ENCODE assay signal across 20 cellular contexts in genomic region chr11:133809525-133810178, GRCh38. TPM values are rescaled to one million over a fixed set of nuclear protein-coding genes. Genes with fewer than 3 reads are reported as not detected.
DNase-seq lines count a peak whose midpoint lies in the region; ATAC-seq and TF ChIP-seq lines count a peak whose summit lies in the region.
"Had no signal": no experiment of that assay in that cellular context is flagged by ENCODE, and none has a peak within 500 bp of the region (broad histone marks: within the 10 kb centered on the region; RNA-seq: fewer than 3 reads in every experiment).

No MANE protein-coding gene starts in this region.

- peak overlapping the region; percentile 19 for H3K4me2 ChIP-seq in GM23338

- peak; percentile 75 for ATAC-seq in GM23338
- ATAC-seq in RWPE2 (ENCODE audit: low read depth) = 0 out of 3 replicates have a peak, but pooled peaks have one; percentile 14
- peak in 3 of 4 donors; percentile 55 to 80 (median 69) for ATAC-seq in heart left ventricle
- no peak for ATAC-seq in GM21786 (IDR thresholded peaks at IDR 0.05; ENCODE audit: unreplicated experiment)
- ATAC-seq in HG03095 (IDR thresholded peaks at IDR 0.05; ENCODE audit: unreplicated experiment) = no peak
- ATAC-seq: activated CD4-positive, alpha-beta T cell treated with anti-CD3 and anti-CD28 coated beads for 36 hours; body of pancreas; natural killer cell treated with Interleukin-12 subunit alpha and Interleukin-12 subunit beta and Interleukin-15 and Interleukin-18, amount 100 ng/mL, for 72 hours had no signal

- no peaks in the 10 kb centered on the region for H3K27me3 ChIP-seq in GM23338 (ENCODE audit: insufficient read depth)
- H3K27me3 ChIP-seq in RWPE2 (ENCODE audit: insufficient read depth, poor library complexity, severe bottlenecking) = peaks cover 19% of the 10 kb centered on the region
- H3K27me3 ChIP-seq in heart left ventricle = peaks cover 0 to 31% (median 2%) of the 10 kb centered on the region in 9 donors

- no peaks in the 10 kb centered on the region for H4K20me1 ChIP-seq in GM23338 (replicated peaks; ENCODE audit: insufficient read depth)

- H3K36me3 ChIP-seq in GM23338 (ENCODE audit: insufficient read depth) = no peaks in the 10 kb centered on the region
- H3K36me3 ChIP-seq in RWPE2 (ENCODE audit: low read depth) = no peaks in the 10 kb centered on the region
- no peaks in the 10 kb centered on the region for H3K36me3 ChIP-seq in heart left ventricle
- H3K36me3 ChIP-seq: MG63 had no signal

- H3K9me2 ChIP-seq in GM23338 (ENCODE audit: insufficient read depth) = peaks cover 7% of the 10 kb centered on the region; the same call in 1 of the 2 replicates

- WGBS in heart left ventricle, 4 donors = 34 to 51% (median 39%) methylated on average over 19 of the region's 19 CpGs

- H3F3A ChIP-seq in GM23338 (replicated peaks; ENCODE audit: low read depth) = no peaks in the 10 kb centered on the region

- H3K9me3 ChIP-seq in RWPE2 (ENCODE audit: severe bottlenecking) = no peaks in the 10 kb centered on the region
- no peaks in the 10 kb centered on the region for H3K9me3 ChIP-seq in heart left ventricle
- H3K9me3 ChIP-seq: body of pancreas, MG63 had no signal

- H3K9me3 Mint-ChIP-seq in GM23338 (no peaks in the 10 kb centered on the region), progenitor cell of endocrine pancreas (ENCODE audit: low read depth) (no peaks in the 10 kb centered on the region)
- H3K9me3 Mint-ChIP-seq: activated naive CD4-positive, alpha-beta T cell treated with anti-CD3 and anti-CD28 coated beads for 36 hours; natural killer cell treated with Interleukin-12 subunit alpha and Interleukin-12 subunit beta and Interleukin-15 and Interleukin-18, amount 100 ng/mL, for 72 hours had no signal

- H3K79me2 ChIP-seq in GM23338 (replicated peaks; ENCODE audit: insufficient read depth) = no peaks in the 10 kb centered on the region

- no peak for TF ChIP-seq POLR2A in heart left ventricle (IDR thresholded peaks at IDR 0.05)

- TF ChIP-seq CTCF in GM23338 (conservative IDR thresholded peaks at IDR 0.05; ENCODE audit: low read depth in 2 of 2) (peak; percentile 28 to 29; a peak in 1 of 4 replicates), RWPE2 (IDR thresholded peaks at IDR 0.05; ENCODE audit: poor library complexity, severe bottlenecking) (no peak), heart left ventricle (IDR thresholded peaks at IDR 0.05) (no peak), progenitor cell of endocrine pancreas (IDR thresholded peaks at IDR 0.05; ENCODE audit: unreplicated experiment) (peak; percentile 17)

- intact Hi-C loops in heart left ventricle (cut with DNase I) = loop anchor here in 1 of 10 donors (10.0 kb wide), 1 partner anchor 185 kb away; no protein-coding TSS in a partner anchor

- H3K4me3 ChIP-seq in GM23338 (no peak overlapping the region), RWPE2 (ENCODE audit: severe bottlenecking) (no peak overlapping the region), heart left ventricle (peak overlapping the region in 2 of 12 donors; percentile 8 to 17)
- H3K4me3 ChIP-seq: body of pancreas, MG63 had no signal

- H3K36me3 Mint-ChIP-seq in GM23338 (ENCODE audit: low read depth) (no peaks in the 10 kb centered on the region), progenitor cell of endocrine pancreas (ENCODE audit: insufficient read depth) (no peaks in the 10 kb centered on the region)
- H3K36me3 Mint-ChIP-seq: natural killer cell treated with Interleukin-12 subunit alpha and Interleukin-12 subunit beta and Interleukin-15 and Interleukin-18, amount 100 ng/mL, for 72 hours had no signal

- H3K4me1 ChIP-seq in GM23338 (ENCODE audit: insufficient read depth) (peaks cover 38% of the 10 kb centered on the region), RWPE2 (ENCODE audit: insufficient read depth, poor library complexity, severe bottlenecking) (no peaks in the 10 kb centered on the region), heart left ventricle (peaks cover 0 to 10% (median 0%) of the 10 kb centered on the region in 12 donors)
- H3K4me1 ChIP-seq: body of pancreas had no signal

- H3K27ac Mint-ChIP-seq in GM23338 (no peak overlapping the region), progenitor cell of endocrine pancreas (no peak overlapping the region)
- H3K27ac Mint-ChIP-seq: activated CD4-positive, alpha-beta T cell treated with anti-CD3 and anti-CD28 coated beads for 36 hours; activated naive CD4-positive, alpha-beta T cell treated with anti-CD3 and anti-CD28 coated beads for 36 hours; natural killer cell treated with Interleukin-12 subunit alpha and Interleukin-12 subunit beta and Interleukin-15 and Interleukin-18, amount 100 ng/mL, for 72 hours had no signal

- H3K4me1 Mint-ChIP-seq in GM23338 (no peaks in the 10 kb centered on the region; the same call in 1 of the 3 replicates), progenitor cell of endocrine pancreas (ENCODE audit: low read depth) (no peaks in the 10 kb centered on the region)
- H3K4me1 Mint-ChIP-seq: activated CD4-positive, alpha-beta T cell treated with anti-CD3 and anti-CD28 coated beads for 36 hours had no signal

- DNase-seq in GM23338 (ENCODE audit: low spot score) = peak; percentile 71
- no peak for DNase-seq in RWPE2 (ENCODE audit: low spot score)
- DNase-seq in heart left ventricle = peak in 1 of 5 donors; percentile 21
- DNase-seq in progenitor cell of endocrine pancreas (ENCODE audit: low spot score, unreplicated experiment) = no peak
- no peak for DNase-seq in NCI-H2107 treated with DMSO at 0.1 percent for 48 hours (lab: John Stamatoyannopoulos, UW; ENCODE audit: unreplicated experiment)
- no peak for DNase-seq in HK-2 (ENCODE audit: unreplicated experiment)
- DNase-seq: activated CD4-positive, alpha-beta T cell treated with anti-CD3 and anti-CD28 coated beads for 36 hours; activated naive CD4-positive, alpha-beta T cell treated with anti-CD3 and anti-CD28 coated beads for 36 hours; MG63; NCI-H2081; SHP77; stimulated activated CD4-positive, alpha-beta T cell treated with anti-CD3 and anti-CD28 coated beads, Interleukin-4, amount 100 ng/mL, for 1 hour had no signal

- H3K4me3 Mint-ChIP-seq in GM23338 (no peak overlapping the region), progenitor cell of endocrine pancreas (ENCODE audit: low read depth) (no peak overlapping the region)
- H3K4me3 Mint-ChIP-seq: activated CD4-positive, alpha-beta T cell treated with anti-CD3 and anti-CD28 coated beads for 36 hours; activated naive CD4-positive, alpha-beta T cell treated with anti-CD3 and anti-CD28 coated beads for 36 hours; natural killer cell treated with Interleukin-12 subunit alpha and Interleukin-12 subunit beta and Interleukin-15 and Interleukin-18, amount 100 ng/mL, for 72 hours had no signal

- H3K27me3 Mint-ChIP-seq in GM23338 (ENCODE audit: insufficient read depth, low read depth, poor library complexity) (peaks cover 1% of the 10 kb centered on the region), progenitor cell of endocrine pancreas (peaks cover 13% of the 10 kb centered on the region)

- H2AFZ ChIP-seq in GM23338 = peak overlapping the region; percentile 86

- no peak overlapping the region for H3K27ac ChIP-seq in GM23338 (ENCODE audit: low read depth)
- no peak overlapping the region for H3K27ac ChIP-seq in RWPE2 (ENCODE audit: poor library complexity, severe bottlenecking)
- H3K27ac ChIP-seq in heart left ventricle = no peak overlapping the region
- H3K27ac ChIP-seq: body of pancreas had no signal

TF ChIP-seq in GM23338, 12 proteins besides CTCF, POLR2A, EP300 and RAD21:
- TF ChIP-seq EZH2phosphoT487 (IDR thresholded peaks at IDR 0.05; ENCODE audit: unreplicated experiment) (no peak), ZNF331 (CRISPR knock-in tag; IDR thresholded peaks at IDR 0.05; ENCODE audit: low read depth) (no peak)
TF ChIP-seq in GM23338: peak in this region for 0.

RNA-seq across cellular contexts. Expression of gene SPATA19, which starts 35.7 kb away (rescaled TPM):
- total RNA-seq in GM23338 (2014; rRNA removed; shearing (Covaris generic)) = not detected in 2 replicates
- polyA plus RNA-seq in GM23338 (2016; fragmentation: Nextera tagmentation; extraction: Ambion mirVana) (not detected in 2 replicates), heart left ventricle (not detected)
- total RNA-seq in heart left ventricle (not detected), progenitor cell of endocrine pancreas (not detected in 2 replicates)
- total RNA-seq: activated CD4-positive, alpha-beta T cell treated with anti-CD3 and anti-CD28 coated beads for 36 hours; activated naive CD4-positive, alpha-beta T cell treated with anti-CD3 and anti-CD28 coated beads for 36 hours; body of pancreas; H4; HT1080; lower leg skin; natural killer cell treated with Interleukin-12 subunit alpha and Interleukin-12 subunit beta and Interleukin-15 and Interleukin-18, amount 100 ng/mL, for 72 hours; T-helper 2 cell treated with Interferon-gamma antibody and Interleukin-4, amounts not matched to agents 100 ng/mL and 5 ng/mL, for 36 hours had no signal

Comparison
In these comparisons a context has a peak if more than half of its experiments do, and no peak if none do; other contexts are left out.
1. ATAC-seq: peak in GM23338 (single experiment), RWPE2 (single experiment) and heart left ventricle (3 of 4); none in GM21786 (single experiment) and HG03095 (single experiment).
2. CTCF ChIP-seq: peak in GM23338 (2 of 2) and progenitor cell of endocrine pancreas (single experiment); none in RWPE2 (single experiment) and heart left ventricle (0 of 12).